26 cellular contexts compared by ENCODE assay signal in the genomic region with DNA sequence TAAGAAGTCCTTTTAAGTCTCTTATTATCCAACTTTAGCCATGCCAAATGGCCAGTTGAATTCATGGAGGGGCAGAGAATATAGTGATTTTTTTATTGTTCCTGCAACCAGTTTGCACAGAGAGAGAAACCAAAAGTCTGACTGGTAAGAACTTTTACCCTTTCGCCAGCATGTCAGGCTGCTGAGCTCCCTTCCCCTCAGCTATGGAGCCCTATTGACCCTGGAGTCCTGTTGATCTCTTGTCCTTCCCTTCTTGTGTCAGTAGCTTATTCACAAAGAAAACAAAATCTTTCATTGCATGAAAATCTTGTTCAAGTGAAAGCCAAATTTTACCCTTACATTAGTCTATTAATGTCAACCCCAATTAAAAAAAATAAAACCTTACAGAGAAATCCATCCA. TPM values are rescaled to one million over a fixed set of nuclear protein-coding genes. Genes with fewer than 3 reads are reported as not detected.
"Had no signal": no experiment of that assay in that cellular context is flagged by ENCODE, and none has a peak within 500 bp of the region (broad histone marks: within the 10 kb centered on the region; RNA-seq: fewer than 3 reads in every experiment).

No MANE protein-coding gene starts in this region.

- H3K4me1 ChIP-seq: right atrium auricular region, spleen, suprapubic skin, tibial artery, upper lobe of right lung had no signal

- H3K79me2 ChIP-seq: hepatocyte had no signal

- DNase-seq: islet precursor cell; mesendoderm; naive B cell; natural killer cell; nephron progenitor cell; occipital lobe; ovary; small intestine; spleen; stimulated activated CD4-positive, alpha-beta T cell treated with anti-CD3 and anti-CD28 coated beads, Interleukin-4, amount 100 ng/mL, for 24 hours; stimulated activated naive CD4-positive, alpha-beta T cell; tibial artery; trophoblast cell; upper lobe of right lung had no signal

- H3K4me2 ChIP-seq: hepatocyte, neural progenitor cell had no signal

- H3K4me1 Mint-ChIP-seq: mesothelial cell of epicardium; naive B cell; nephron progenitor cell; stimulated activated effector memory CD8-positive, alpha-beta T cell treated with anti-CD3 and anti-CD28 coated beads, Interleukin-12 subunit alpha, Interleukin-12 subunit beta, amount 100 ng/mL, for 72 hours had no signal

- H3K9me3 ChIP-seq: neutrophil, ovary, right atrium auricular region, suprapubic skin, thoracic aorta, tibial artery, upper lobe of right lung had no signal

- H3K36me3 ChIP-seq: neural progenitor cell, ovary, right atrium auricular region, thoracic aorta, upper lobe of right lung had no signal

- ATAC-seq: natural killer cell; sciatic nerve; stimulated activated effector memory CD8-positive, alpha-beta T cell treated with anti-CD3 and anti-CD28 coated beads, Interleukin-12 subunit alpha, Interleukin-12 subunit beta, amount 100 ng/mL, for 72 hours; upper lobe of right lung had no signal

- H3K4me3 ChIP-seq: hepatocyte, lung, neural progenitor cell, ovary, right atrium auricular region, spleen, suprapubic skin, thoracic aorta, tibial artery, upper lobe of right lung had no signal

- H3K27ac Mint-ChIP-seq: mesothelial cell of epicardium; naive B cell; nephron progenitor cell; stimulated activated effector memory CD8-positive, alpha-beta T cell treated with anti-CD3 and anti-CD28 coated beads, Interleukin-12 subunit alpha, Interleukin-12 subunit beta, amount 100 ng/mL, for 72 hours; stimulated activated naive CD8-positive, alpha-beta T cell treated with anti-CD3 and anti-CD28 coated beads, Interleukin-15, Interleukin-2, amounts not matched to agents 100 ng/mL and 50 ng/mL, for 24 hours had no signal

- H3K9me3 Mint-ChIP-seq: natural killer cell; stimulated activated effector memory CD8-positive, alpha-beta T cell treated with anti-CD3 and anti-CD28 coated beads, Interleukin-12 subunit alpha, Interleukin-12 subunit beta, amount 100 ng/mL, for 72 hours had no signal

- H3K36me3 Mint-ChIP-seq: natural killer cell had no signal

- H3K9ac ChIP-seq: neural progenitor cell had no signal

- H3K27ac ChIP-seq: hepatocyte, neural progenitor cell, ovary, right atrium auricular region, spleen, suprapubic skin, tibial artery, upper lobe of right lung had no signal

- H2AFZ ChIP-seq: hepatocyte, neural progenitor cell had no signal

- H3K27me3 Mint-ChIP-seq: naive B cell; progenitor cell of endocrine pancreas; stimulated activated naive CD8-positive, alpha-beta T cell treated with anti-CD3 and anti-CD28 coated beads, Interleukin-15, Interleukin-2, amounts not matched to agents 100 ng/mL and 50 ng/mL, for 24 hours had no signal

- H3K4me3 Mint-ChIP-seq: mesothelial cell of epicardium; naive B cell; natural killer cell; nephron progenitor cell; neural progenitor cell; stimulated activated effector memory CD8-positive, alpha-beta T cell treated with anti-CD3 and anti-CD28 coated beads, Interleukin-12 subunit alpha, Interleukin-12 subunit beta, amount 100 ng/mL, for 72 hours; stimulated activated naive CD8-positive, alpha-beta T cell treated with anti-CD3 and anti-CD28 coated beads, Interleukin-15, Interleukin-2, amounts not matched to agents 100 ng/mL and 50 ng/mL, for 24 hours had no signal

- H3K27me3 ChIP-seq: hepatocyte, neural progenitor cell, neutrophil, ovary, right atrium auricular region, spleen, suprapubic skin, tibial artery, upper lobe of right lung had no signal

RNA-seq across cellular contexts. Expression of a gene that starts 1.5 kb away (rescaled TPM):
- total RNA-seq: right atrium auricular region had no signal
